10 cellular contexts compared by ENCODE assay signal in the genomic region with DNA sequence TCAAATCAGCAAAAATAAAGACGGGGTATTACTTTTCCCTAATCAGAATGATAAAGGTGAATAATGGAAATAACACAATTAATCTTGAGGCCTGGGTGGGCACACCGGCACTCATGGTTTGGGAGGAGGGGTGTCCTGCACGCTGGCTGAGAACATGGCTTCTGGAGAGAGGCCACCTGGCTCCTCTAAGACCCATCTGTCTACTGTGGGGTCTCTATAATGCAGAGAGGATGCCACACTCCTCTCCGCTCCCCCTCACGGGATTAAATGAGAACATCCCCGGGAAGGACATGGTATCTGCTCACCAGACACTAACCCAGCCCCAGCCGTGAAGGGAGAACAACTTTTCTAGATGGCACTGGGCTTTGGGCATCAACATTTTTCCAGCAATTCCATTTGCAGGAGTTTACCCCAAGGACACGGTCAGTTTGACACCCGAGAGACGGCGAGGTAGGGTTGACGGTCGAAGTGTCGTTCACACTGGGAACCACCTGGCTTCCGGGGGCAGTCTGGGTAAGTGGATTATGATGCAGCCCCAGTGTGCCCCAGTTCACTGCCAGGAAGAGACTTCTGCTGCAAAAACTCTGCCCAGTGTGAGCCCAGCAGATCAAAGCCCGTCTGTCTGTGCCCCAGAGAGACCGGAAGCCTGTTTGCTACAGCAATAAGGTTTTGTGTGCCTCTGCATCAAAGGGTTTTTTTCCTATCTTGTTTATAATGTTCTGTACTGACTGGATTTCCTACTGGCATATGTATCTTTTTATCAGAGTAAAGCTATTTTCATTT. TPM values are rescaled to one million over a fixed set of nuclear protein-coding genes. Genes with fewer than 3 reads are reported as not detected.
DNase-seq lines count a peak whose midpoint lies in the region; ATAC-seq and TF ChIP-seq lines count a peak whose summit lies in the region.
"Had no signal": no experiment of that assay in that cellular context is flagged by ENCODE, and none has a peak within 500 bp of the region (broad histone marks: within the 10 kb centered on the region; RNA-seq: fewer than 3 reads in every experiment).

No MANE protein-coding gene starts in this region.

- no peak for DNase-seq in stimulated activated naive CD8-positive, alpha-beta T cell treated with anti-CD3 and anti-CD28 coated beads, Interleukin-15, amount 100 ng/mL, for 72 hours
- DNase-seq in stimulated activated naive CD8-positive, alpha-beta T cell treated with anti-CD3 and anti-CD28 coated beads, Interleukin-15, Interleukin-2, amounts not matched to agents 100 U/mL and 50 U/mL, for 24 hours, result no peak
- peak in 22 of 34 experiments; percentile 10 to 73 (median 40) for DNase-seq in T-cell
- no peak for DNase-seq in left colon
- DNase-seq in CD1c-positive myeloid dendritic cell (ENCODE audit: extremely low spot score), result no peak
- DNase-seq in HEK293T (ENCODE audit: extremely low spot score), result no peak

- H3K36me3 ChIP-seq in endocrine pancreas (ENCODE audit: control insufficient read depth, insufficient read depth, low read length), result no peaks in the 10 kb centered on the region
- H3K36me3 ChIP-seq: heart left ventricle, tibial artery had no signal

- ATAC-seq in stimulated activated naive CD8-positive, alpha-beta T cell treated with anti-CD3 and anti-CD28 coated beads, Interleukin-15, amount 100 ng/mL, for 72 hours, result peak; percentile 65
- ATAC-seq in stimulated activated naive CD8-positive, alpha-beta T cell treated with anti-CD3 and anti-CD28 coated beads, Interleukin-15, Interleukin-2, amounts not matched to agents 100 U/mL and 50 U/mL, for 24 hours, result no peak
- ATAC-seq in T-cell (replicated peaks in 1 of 4) (peak; percentile 77 to 94 (median 86)), left colon (no peak), HG03442 (IDR thresholded peaks at IDR 0.05; ENCODE audit: unreplicated experiment) (no peak)

- H3K4me1 Mint-ChIP-seq in stimulated activated naive CD8-positive, alpha-beta T cell treated with anti-CD3 and anti-CD28 coated beads, Interleukin-15, amount 100 ng/mL, for 72 hours, result peaks cover 7% of the 10 kb centered on the region
- peaks cover 8 to 14% (median 12%) of the 10 kb centered on the region in 3 donors for H3K4me1 Mint-ChIP-seq in T-cell

- POLR2A ChIA-PET in T-cell (lab: Charles Lee) (no interaction called here), HEK293T (lab: Yijun Ruan, JAX) (interaction anchor here (1.0 kb wide), 1 partner anchor 92 kb away, joined by 3 read pairs; the partner anchor contains the start of gene PEPD)

- H3K9ac ChIP-seq in endocrine pancreas (ENCODE audit: control insufficient read depth, insufficient read depth, low read length), result peak overlapping the region; percentile 7

- intact Hi-C loops in left colon (cut with DNase I, micrococcal nuclease), result loop anchor here (5.0 kb wide), 2 partner anchors 337 to 342 kb away; no protein-coding TSS in a partner anchor

- no peaks in the 10 kb centered on the region for H3K9me3 Mint-ChIP-seq in stimulated activated naive CD8-positive, alpha-beta T cell treated with anti-CD3 and anti-CD28 coated beads, Interleukin-15, amount 100 ng/mL, for 72 hours
- no peaks in the 10 kb centered on the region for H3K9me3 Mint-ChIP-seq in T-cell

- no peaks in the 10 kb centered on the region for H3K27me3 ChIP-seq in endocrine pancreas (ENCODE audit: control insufficient read depth, insufficient read depth, low read length)
- H3K27me3 ChIP-seq: heart left ventricle, tibial artery had no signal

- CTCF ChIA-PET in T-cell (lab: Charles Lee), result interaction anchor here (1.0 to 1.2 kb wide), 4 partner anchors 34 to 659 kb away, joined by 3 to 9 read pairs (median 3); no protein-coding TSS in a partner anchor
- CTCF ChIA-PET in HEK293T (lab: Yijun Ruan, JAX), result interaction anchor here (0.6 to 1.8 kb wide), 11 partner anchors 9 to 343 kb away, joined by 3 to 18 read pairs (median 4); no protein-coding TSS in a partner anchor

- no peak overlapping the region for H3K4me3 ChIP-seq in endocrine pancreas (ENCODE audit: control insufficient read depth, insufficient read depth, low read length)
- H3K4me3 ChIP-seq: heart left ventricle, tibial artery had no signal

- H3K4me3 Mint-ChIP-seq in stimulated activated naive CD8-positive, alpha-beta T cell treated with anti-CD3 and anti-CD28 coated beads, Interleukin-15, amount 100 ng/mL, for 72 hours, result peak overlapping the region in 1 of 2 donors; percentile 4
- H3K4me3 Mint-ChIP-seq in T-cell, result peak overlapping the region in 2 of 3 donors; percentile 58 to 77

- H3K9me3 ChIP-seq in endocrine pancreas (ENCODE audit: control insufficient read depth, low read length), result no peaks in the 10 kb centered on the region
- H3K9me3 ChIP-seq: heart left ventricle, tibial artery had no signal

- no peaks in the 10 kb centered on the region for H3K27me3 Mint-ChIP-seq in stimulated activated naive CD8-positive, alpha-beta T cell treated with anti-CD3 and anti-CD28 coated beads, Interleukin-15, amount 100 ng/mL, for 72 hours
- H3K27me3 Mint-ChIP-seq in T-cell, result no peaks in the 10 kb centered on the region

- no peaks in the 10 kb centered on the region for H3K4me1 ChIP-seq in endocrine pancreas (ENCODE audit: control insufficient read depth, insufficient read depth, low read length)
- H3K4me1 ChIP-seq: heart left ventricle, tibial artery had no signal

- H3K36me3 Mint-ChIP-seq in T-cell, result no peaks in the 10 kb centered on the region

- peak overlapping the region; percentile 12 to 50 for H3K27ac Mint-ChIP-seq in stimulated activated naive CD8-positive, alpha-beta T cell treated with anti-CD3 and anti-CD28 coated beads, Interleukin-15, amount 100 ng/mL, for 72 hours
- peak overlapping the region; percentile 88 to 89 for H3K27ac Mint-ChIP-seq in T-cell

TF ChIP-seq in HEK293T, 16 proteins besides CTCF, POLR2A, EP300 and RAD21:
- TF ChIP-seq FOXM1 (IDR thresholded peaks at IDR 0.05; ENCODE audit: borderline replicate concordance) (no peak), PKNOX1 (IDR thresholded peaks at IDR 0.05) (no peak), SP1 (IDR thresholded peaks at IDR 0.05) (no peak), HDGF (IDR thresholded peaks at IDR 0.05; ENCODE audit: borderline replicate concordance) (no peak), ARNT (IDR thresholded peaks at IDR 0.05) (no peak), L3MBTL2 (conservative IDR thresholded peaks at IDR 0.05) (no peak), TARDBP (IDR thresholded peaks at IDR 0.05) (no peak), BHLHE40 (IDR thresholded peaks at IDR 0.05; ENCODE audit: borderline replicate concordance) (no peak), FOXA1 (IDR thresholded peaks at IDR 0.05) (no peak), NFRKB (IDR thresholded peaks at IDR 0.05) (no peak), ELF4 (IDR thresholded peaks at IDR 0.05) (no peak), FOXK2 (IDR thresholded peaks at IDR 0.05) (no peak), LEF1 (IDR thresholded peaks at IDR 0.05; ENCODE audit: borderline replicate concordance) (no peak), ZNF384 (IDR thresholded peaks at IDR 0.05) (no peak), CTBP1 (IDR thresholded peaks at IDR 0.05; ENCODE audit: borderline replicate concordance) (no peak), SUZ12 (IDR thresholded peaks at IDR 0.05) (no peak)

RNA-seq across cellular contexts. Expression of gene CEBPG, which starts 56.6 kb away (rescaled TPM):
- 10 to 100 TPM; 15.9 to 27.1 (median 25.1) TPM for total RNA-seq in T-cell
- 10 to 100 TPM; 70.1 to 73.2 TPM for total RNA-seq in left colon

Comparison
In these comparisons a context has a peak if more than half of its experiments do, and no peak if none do; other contexts are left out.
1. ATAC-seq: peak in stimulated activated naive CD8-positive, alpha-beta T cell treated with anti-CD3 and anti-CD28 coated beads, Interleukin-15, amount 100 ng/mL, for 72 hours (single experiment) and T-cell (4 of 4); none in stimulated activated naive CD8-positive, alpha-beta T cell treated with anti-CD3 and anti-CD28 coated beads, Interleukin-15, Interleukin-2, amounts not matched to agents 100 U/mL and 50 U/mL, for 24 hours (single experiment), left colon (single experiment) and HG03442 (single experiment).
2. DNase-seq: peak in T-cell (22 of 34); none in stimulated activated naive CD8-positive, alpha-beta T cell treated with anti-CD3 and anti-CD28 coated beads, Interleukin-15, amount 100 ng/mL, for 72 hours (0 of 2), stimulated activated naive CD8-positive, alpha-beta T cell treated with anti-CD3 and anti-CD28 coated beads, Interleukin-15, Interleukin-2, amounts not matched to agents 100 U/mL and 50 U/mL, for 24 hours (single experiment), left colon (0 of 2), CD1c-positive myeloid dendritic cell (single experiment) and HEK293T (single experiment).